15 cellular contexts compared by ENCODE assay signal in genomic region chr2:12046641-12047040, GRCh38.
DNase-seq lines count a peak whose midpoint lies in the region; ATAC-seq and TF ChIP-seq lines count a peak whose summit lies in the region.
"Had no signal": no experiment of that assay in that cellular context is flagged by ENCODE, and none has a peak within 500 bp of the region (broad histone marks: within the 10 kb centered on the region; RNA-seq: fewer than 3 reads in every experiment).

No MANE protein-coding gene starts in this region.

- TF ChIP-seq RAD21 in IMR-90 (IDR thresholded peaks at IDR 0.05; ENCODE audit: low read length) = no peak

- H3K9me3 ChIP-seq in IMR-90 (ENCODE audit: control insufficient read depth, insufficient read depth, low read length) (no peaks in the 10 kb centered on the region), mucosa of descending colon (no peaks in the 10 kb centered on the region)
- H3K9me3 ChIP-seq in CD8-positive, alpha-beta memory T cell (ENCODE audit: low read length) = no peaks in the 10 kb centered on the region
- H3K9me3 ChIP-seq: transverse colon had no signal

- in situ Hi-C loops in IMR-90 (cut with MboI; ENCODE audit: low sequenced_read_pairs) = loop anchor here (10.0 kb wide), 1 partner anchor 668 kb away; the partner anchor contains the start of gene TRIB2

- H3K79me1 ChIP-seq in IMR-90 (ENCODE audit: low read depth in 1 of 2, low read length in 2 of 2) (no peaks in the 10 kb centered on the region), mesendoderm (ENCODE audit: low read length) (no peaks in the 10 kb centered on the region)

- peak overlapping the region; percentile 49 for H2BK5ac ChIP-seq in IMR-90 (ENCODE audit: low read depth, low read length, poor library complexity, severe bottlenecking)
- no peak overlapping the region for H2BK5ac ChIP-seq in mesendoderm (ENCODE audit: low read length)

- H3K9ac ChIP-seq in IMR-90 (ENCODE audit: low read depth, low read length) (no peak overlapping the region), mesendoderm (ENCODE audit: low read length) (no peak overlapping the region)

- peak overlapping the region; percentile 64 for H2AFZ ChIP-seq in IMR-90 (replicated peaks; ENCODE audit: low read length, poor library complexity)

- no peak for TF ChIP-seq CTCF in IMR-90 (conservative IDR thresholded peaks at IDR 0.05; ENCODE audit: low read depth, low read length)
- no peak for TF ChIP-seq CTCF in mucosa of descending colon (IDR thresholded peaks at IDR 0.05)
- TF ChIP-seq CTCF in endothelial cell (IDR thresholded peaks at IDR 0.05; ENCODE audit: unreplicated experiment) = no peak

- no peaks in the 10 kb centered on the region for H3K36me3 Mint-ChIP-seq in endothelial cell (ENCODE audit: low read depth, unreplicated experiment)
- H3K36me3 Mint-ChIP-seq in CD8-positive, alpha-beta memory T cell = peaks cover 0 to 1% (median 0%) of the 10 kb centered on the region in 3 donors

- intact Hi-C loops in IMR-90 (cut with micrococcal nuclease) = no loop called here
- intact Hi-C loops in mucosa of descending colon (cut with DNase I, micrococcal nuclease) = no loop called here

- no peak overlapping the region for H3K27ac Mint-ChIP-seq in endothelial cell (ENCODE audit: unreplicated experiment)
- peak overlapping the region in 1 of 8 donors; percentile 66 for H3K27ac Mint-ChIP-seq in CD8-positive, alpha-beta memory T cell

- H2BK120ac ChIP-seq in IMR-90 (ENCODE audit: low read depth, low read length) (peak overlapping the region; percentile 95), mesendoderm (ENCODE audit: low read depth, low read length) (no peak overlapping the region)

- CTCF ChIA-PET in IMR-90 (lab: Yijun Ruan, JAX) = no interaction called here
- CTCF ChIA-PET in CD8-positive, alpha-beta memory T cell (lab: Charles Lee) = no interaction called here

- H3K9me1 ChIP-seq in IMR-90 (ENCODE audit: insufficient read depth, low read length) = peaks cover 7% of the 10 kb centered on the region; the same call in 1 of the 2 replicates

- DNase-seq in AG20443 (ENCODE audit: low spot score) (peak; percentile 77), IMR-90 (peak; percentile 50), astrocyte of the hippocampus (ENCODE audit: low read depth, low spot score) (peak; percentile 53), mesendoderm (peak; percentile 46), mucosa of descending colon (no peak), endothelial cell (ENCODE audit: low spot score) (no peak), COLO668 (lab: John Stamatoyannopoulos, UW; ENCODE audit: unreplicated experiment) (no peak)
- DNase-seq in CD8-positive, alpha-beta memory T cell = no peak
- DNase-seq: amniotic stem cell; effector CD8-positive, alpha-beta T cell; H7; KBM-7; OCI-M1; transverse colon had no signal

- H3K27me3 ChIP-seq in IMR-90 (ENCODE audit: control insufficient read depth, insufficient read depth, low read length) (no peaks in the 10 kb centered on the region), mesendoderm (ENCODE audit: insufficient read depth, low read length, poor library complexity) (no peaks in the 10 kb centered on the region)
- no peaks in the 10 kb centered on the region for H3K27me3 ChIP-seq in CD8-positive, alpha-beta memory T cell (ENCODE audit: insufficient read depth, low read length, poor library complexity, severe bottlenecking)
- H3K27me3 ChIP-seq: transverse colon had no signal

- no CpG with 5 or more reads among the region's 4 CpGs for WGBS in IMR-90 (ENCODE audit: extremely low coverage in 2 of 2, insufficient read length in 1 of 2), 2 experiments
- no CpG with 5 or more reads among the region's 4 CpGs for WGBS in mesendoderm (ENCODE audit: extremely low coverage, insufficient coverage, low lambda C conversion rate)

- H3K56ac ChIP-seq in IMR-90 (ENCODE audit: extremely low read depth, insufficient read depth, low read length) (no peak overlapping the region), mesendoderm (ENCODE audit: low read length) (no peak overlapping the region)

- no peaks in the 10 kb centered on the region for H4K20me1 ChIP-seq in IMR-90 (ENCODE audit: insufficient read depth, low read length)

- H3K18ac ChIP-seq in IMR-90 (ENCODE audit: low read depth, low read length) = peak overlapping the region; percentile 94
- no peak overlapping the region for H3K18ac ChIP-seq in mesendoderm (ENCODE audit: low read length)

- H2BK15ac ChIP-seq in IMR-90 (ENCODE audit: low read depth, low read length) (peak overlapping the region; percentile 52; the same call in 1 of the 3 replicates), mesendoderm (replicated peaks; ENCODE audit: low read depth) (no peak overlapping the region)

- H3K79me2 ChIP-seq in mesendoderm (ENCODE audit: control insufficient read depth, insufficient read depth, low read length) = no peaks in the 10 kb centered on the region

- peak overlapping the region; percentile 70 for H2AK9ac ChIP-seq in IMR-90 (replicated peaks; ENCODE audit: low read depth, low read length, poor library complexity)

- POLR2A ChIA-PET in IMR-90 (lab: Charles Lee; ENCODE audit: unreplicated experiment) = no interaction called here
- POLR2A ChIA-PET in CD8-positive, alpha-beta memory T cell (lab: Charles Lee) = no interaction called here

- peak overlapping the region; percentile 46 for H2AK5ac ChIP-seq in IMR-90 (ENCODE audit: low read depth, low read length)
- no peak overlapping the region for H2AK5ac ChIP-seq in mesendoderm (ENCODE audit: low read length)

- TF ChIP-seq POLR2A in IMR-90 (IDR thresholded peaks at IDR 0.05; ENCODE audit: low read depth, low read length) = no peak

- no peaks in the 10 kb centered on the region for H3K9me3 Mint-ChIP-seq in endothelial cell (ENCODE audit: unreplicated experiment)
- no peaks in the 10 kb centered on the region for H3K9me3 Mint-ChIP-seq in CD8-positive, alpha-beta memory T cell

- no peak overlapping the region for H3K4me3 Mint-ChIP-seq in endothelial cell (ENCODE audit: unreplicated experiment)
- peak overlapping the region in 2 of 7 donors; percentile 21 to 43 for H3K4me3 Mint-ChIP-seq in CD8-positive, alpha-beta memory T cell

- H3K4me1 ChIP-seq in IMR-90 (ENCODE audit: control insufficient read depth, insufficient read depth, low read length) (peaks cover 3% of the 10 kb centered on the region), mesendoderm (ENCODE audit: control insufficient read depth, low read depth, low read length) (no peaks in the 10 kb centered on the region), mucosa of descending colon (ENCODE audit: low read depth) (no peaks in the 10 kb centered on the region)
- peaks cover 64% of the 10 kb centered on the region for H3K4me1 ChIP-seq in CD8-positive, alpha-beta memory T cell (ENCODE audit: insufficient read depth, low read length)

- peak; percentile 55 for ATAC-seq in IMR-90 (ENCODE audit: low read depth)
- no peak for ATAC-seq in mucosa of descending colon

- H3K23ac ChIP-seq in IMR-90 (ENCODE audit: low read depth, low read length) (peak overlapping the region; percentile 48; the same call in 1 of the 2 replicates), mesendoderm (ENCODE audit: low read length) (no peak overlapping the region)

- H4K5ac ChIP-seq in IMR-90 (ENCODE audit: low read depth, low read length) (peak overlapping the region; percentile 97), mesendoderm (ENCODE audit: low read length) (no peak overlapping the region)

- H3K4ac ChIP-seq in IMR-90 (ENCODE audit: low read depth, low read length) (peak overlapping the region; percentile 94), mesendoderm (ENCODE audit: low read depth, low read length) (no peak overlapping the region)

- peak overlapping the region; percentile 97 for H2BK20ac ChIP-seq in IMR-90 (ENCODE audit: low read depth, low read length)

- H3K36me3 ChIP-seq in IMR-90 (ENCODE audit: control insufficient read depth, insufficient read depth, low read length) (no peaks in the 10 kb centered on the region), mesendoderm (ENCODE audit: control insufficient read depth, insufficient read depth, low read length) (no peaks in the 10 kb centered on the region), mucosa of descending colon (ENCODE audit: low read depth) (no peaks in the 10 kb centered on the region)
- H3K36me3 ChIP-seq in CD8-positive, alpha-beta memory T cell (ENCODE audit: insufficient read depth, low read length) = no peaks in the 10 kb centered on the region
- H3K36me3 ChIP-seq: transverse colon had no signal

- H3K27ac ChIP-seq in IMR-90 (ENCODE audit: insufficient read depth, low read length) = peak overlapping the region; percentile 32
- no peak overlapping the region for H3K27ac ChIP-seq in mesendoderm (ENCODE audit: low read depth, low read length)
- no peak overlapping the region for H3K27ac ChIP-seq in CD8-positive, alpha-beta memory T cell (ENCODE audit: low read depth, low read length)
- H3K27ac ChIP-seq: transverse colon had no signal

- no TSS peak for BruUV-seq in IMR-90 (replicated peaks; lab: Mats Ljungman, UMichigan)

- H3K4me2 ChIP-seq in IMR-90 (ENCODE audit: low read depth, low read length) (peak overlapping the region; percentile 75), mesendoderm (ENCODE audit: low read length) (no peak overlapping the region)

- H3K14ac ChIP-seq in IMR-90 (replicated peaks; ENCODE audit: low read depth, low read length) = peak overlapping the region; percentile 78

- H3K27me3 Mint-ChIP-seq in endothelial cell (ENCODE audit: unreplicated experiment) = no peaks in the 10 kb centered on the region
- H3K27me3 Mint-ChIP-seq in CD8-positive, alpha-beta memory T cell = peaks cover 1 to 7% of the 10 kb centered on the region in 2 donors

- H3K4me3 ChIP-seq in IMR-90 (ENCODE audit: insufficient read depth, low read depth, low read length) = no peak overlapping the region
- H3K4me3 ChIP-seq in mesendoderm (ENCODE audit: low read length) = no peak overlapping the region
- H3K4me3 ChIP-seq in mucosa of descending colon = no peak overlapping the region
- H3K4me3 ChIP-seq in CD8-positive, alpha-beta memory T cell (ENCODE audit: low read length) = no peak overlapping the region
- H3K4me3 ChIP-seq: skin epidermis, transverse colon had no signal

- dilution Hi-C loops in IMR-90 (cut with HindIII; ENCODE audit: low sequenced_read_pairs, unreplicated experiment) = no loop called here

- H4K91ac ChIP-seq in IMR-90 (ENCODE audit: insufficient read depth, low read depth, low read length) = peak overlapping the region; percentile 89

- no peaks in the 10 kb centered on the region for H3K4me1 Mint-ChIP-seq in endothelial cell (ENCODE audit: unreplicated experiment)
- peaks cover 27 to 79% (median 62%) of the 10 kb centered on the region in 3 donors for H3K4me1 Mint-ChIP-seq in CD8-positive, alpha-beta memory T cell

- peak overlapping the region; percentile 39 to 76; a peak in 3 of 4 replicates for H4K8ac ChIP-seq in IMR-90 (ENCODE audit: low read depth in 2 of 2, low read length in 2 of 2)
- H4K8ac ChIP-seq in mesendoderm (ENCODE audit: low read depth, low read length) = no peak overlapping the region

TF ChIP-seq in IMR-90, 13 proteins besides CTCF, POLR2A, EP300 and RAD21:
- TF ChIP-seq MXI1 (IDR thresholded peaks at IDR 0.05; ENCODE audit: borderline replicate concordance, low read depth, low read length) (no peak), CEBPB (IDR thresholded peaks at IDR 0.05; ENCODE audit: low read depth, low read length) (peak; percentile 55)

Comparison
In these comparisons a context has a peak if more than half of its experiments do, and no peak if none do; other contexts are left out.
1. DNase-seq: peak in AG20443 (single experiment), IMR-90 (single experiment), astrocyte of the hippocampus (single experiment) and mesendoderm (single experiment); none in mucosa of descending colon (0 of 3), endothelial cell (single experiment), COLO668 (single experiment) and CD8-positive, alpha-beta memory T cell (0 of 5).